In the genomic region with DNA sequence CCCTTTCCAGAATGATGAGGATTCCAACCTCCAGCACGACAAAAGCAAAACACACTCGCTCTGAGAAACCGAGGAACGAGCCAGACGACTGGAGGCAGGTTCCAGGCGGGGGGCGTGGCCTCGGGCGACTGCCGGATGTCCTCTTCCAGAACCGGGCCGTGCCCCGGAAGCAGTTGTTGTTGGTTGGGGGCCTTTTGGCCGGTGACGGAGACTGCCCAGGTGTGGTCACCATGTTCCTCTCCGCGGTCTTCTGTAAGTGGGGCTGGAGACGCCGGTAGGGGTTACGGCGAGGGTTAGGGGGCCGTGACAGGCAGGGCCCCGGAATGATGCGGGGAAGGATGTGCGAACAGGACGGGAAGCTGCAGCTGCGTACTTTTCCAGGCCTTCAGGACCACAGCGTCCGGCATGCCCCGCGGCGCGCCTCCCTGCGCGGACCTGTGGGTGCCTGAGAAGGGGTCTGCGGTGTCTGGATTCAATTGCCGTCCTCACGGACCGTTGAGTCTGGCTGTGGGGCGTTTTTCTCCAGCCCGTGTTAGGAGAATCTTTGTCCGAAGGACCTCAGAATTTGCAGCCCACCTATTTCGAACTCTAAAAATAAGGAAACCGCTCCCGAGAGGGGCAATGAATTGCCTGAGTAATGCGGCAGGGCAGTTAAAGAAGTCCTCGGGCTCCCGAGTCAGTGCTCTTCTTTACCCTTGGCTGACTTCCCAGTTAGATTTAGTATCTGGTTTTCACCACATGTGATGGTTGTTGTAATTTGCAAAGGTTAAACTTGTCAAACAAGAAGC, we compare ENCODE assay signal across 8 cellular contexts. TPM values are rescaled to one million over a fixed set of nuclear protein-coding genes. Genes with fewer than 3 reads are reported as not detected.
DNase-seq lines count a peak whose midpoint lies in the region; ATAC-seq and TF ChIP-seq lines count a peak whose summit lies in the region.

Gene MRPL33, plus strand, starts transcription at position 172 of the 788 bp plus-strand sequence. Its CDS starts 59 bp downstream, at position 231.

- peak within 1 kb of the TSS; percentile 99 for H3K4me3 ChIP-seq in duodenal mucosa (ENCODE audit: low read depth in 1 of 2, low read length in 2 of 2)
- peak within 1 kb of the TSS; percentile 85 to 92 (median 88) for H3K4me3 ChIP-seq in right lobe of liver

- DNase-seq in CD14-positive monocyte (ENCODE audit: low spot score) (peak; percentile 93), NCI-H82 treated with DMSO at 0.1 percent for 48 hours (lab: John Stamatoyannopoulos, UW; ENCODE audit: unreplicated experiment) (peak; percentile 87), right lobe of liver (peak; percentile 96 to 97 (median 96))
- peak; percentile 95 for DNase-seq in activated CD4-positive, alpha-beta memory T cell treated with anti-CD3 and anti-CD28 coated beads for 36 hours
- peak; percentile 91 to 93 for DNase-seq in stimulated activated CD4-positive, alpha-beta T cell treated with anti-CD3 and anti-CD28 coated beads, Interleukin-4, amount 100 ng/mL, for 48 hours (ENCODE audit: low read depth in 2 of 2)

- H3K4me3 Mint-ChIP-seq in CD14-positive monocyte, result peak within 1 kb of the TSS; percentile 99 to 100
- peak within 1 kb of the TSS; percentile 100 for H3K4me3 Mint-ChIP-seq in activated CD4-positive, alpha-beta memory T cell treated with anti-CD3 and anti-CD28 coated beads for 36 hours

- peak; percentile 78 for TF ChIP-seq POLR2A in right lobe of liver (IDR thresholded peaks at IDR 0.05)

- ATAC-seq in GM19397 (IDR thresholded peaks at IDR 0.05; ENCODE audit: unreplicated experiment) (peak; percentile 94), HG03571 (IDR thresholded peaks at IDR 0.05; ENCODE audit: unreplicated experiment) (peak; percentile 95), right lobe of liver (peak; percentile 96 to 98 (median 98))

- POLR2A ChIA-PET in activated CD4-positive, alpha-beta memory T cell treated with anti-CD3 and anti-CD28 coated beads for 36 hours (lab: Charles Lee), result no interaction called here

- H3K4me1 ChIP-seq in duodenal mucosa (ENCODE audit: control insufficient read depth in 1 of 2, insufficient read depth in 2 of 2, low read length in 2 of 2), result peaks cover 18 to 27% of the 10 kb centered on the region in 2 donors
- peaks cover 0 to 23% (median 7%) of the 10 kb centered on the region in 4 donors for H3K4me1 ChIP-seq in right lobe of liver

- peak within 1 kb of the TSS; percentile 87 to 93 for H3K9ac ChIP-seq in duodenal mucosa (ENCODE audit: low read depth in 1 of 2, low read length in 2 of 2)

- no peaks in the 10 kb centered on the region for H3K9me3 ChIP-seq in duodenal mucosa (ENCODE audit: control insufficient read depth in 1 of 2, low read length in 2 of 2)
- no peaks in the 10 kb centered on the region for H3K9me3 ChIP-seq in right lobe of liver

- H3K9me3 Mint-ChIP-seq in CD14-positive monocyte, result peaks cover 0 to 2% (median 0%) of the 10 kb centered on the region in 7 donors
- no peaks in the 10 kb centered on the region for H3K9me3 Mint-ChIP-seq in activated CD4-positive, alpha-beta memory T cell treated with anti-CD3 and anti-CD28 coated beads for 36 hours

- H3K27me3 ChIP-seq in duodenal mucosa (ENCODE audit: control insufficient read depth in 1 of 2, insufficient read depth in 2 of 2, low read length in 2 of 2), result no peaks in the 10 kb centered on the region
- H3K27me3 ChIP-seq in right lobe of liver, result no peaks in the 10 kb centered on the region

- CTCF ChIA-PET in activated CD4-positive, alpha-beta memory T cell treated with anti-CD3 and anti-CD28 coated beads for 36 hours (lab: Charles Lee), result interaction anchor here (1.4 to 1.9 kb wide), 2 partner anchors 49 to 68 kb away, joined by 4 to 5 read pairs; no protein-coding TSS in a partner anchor

- peak within 1 kb of the TSS; percentile 96 to 99 (median 99) for H3K27ac Mint-ChIP-seq in CD14-positive monocyte
- H3K27ac Mint-ChIP-seq in activated CD4-positive, alpha-beta memory T cell treated with anti-CD3 and anti-CD28 coated beads for 36 hours, result peak within 1 kb of the TSS; percentile 97

- H3K27ac ChIP-seq in duodenal mucosa (ENCODE audit: low read depth, low read length) (peak within 1 kb of the TSS; percentile 91), right lobe of liver (peak within 1 kb of the TSS; percentile 86 to 91 (median 86))

- H3K36me3 ChIP-seq in duodenal mucosa (ENCODE audit: control insufficient read depth in 1 of 2, insufficient read depth in 2 of 2, low read length in 2 of 2) (peaks cover 4 to 16% of the 10 kb centered on the region in 2 donors), right lobe of liver (peaks cover 0 to 4% (median 0%) of the 10 kb centered on the region in 4 donors)

- H3K27me3 Mint-ChIP-seq in CD14-positive monocyte (ENCODE audit: low read depth in 3 of 3), result peaks cover 0 to 3% (median 0%) of the 10 kb centered on the region in 3 donors
- H3K27me3 Mint-ChIP-seq in activated CD4-positive, alpha-beta memory T cell treated with anti-CD3 and anti-CD28 coated beads for 36 hours, result no peaks in the 10 kb centered on the region

- peaks cover 16 to 23% of the 10 kb centered on the region in 2 donors for H3K36me3 Mint-ChIP-seq in CD14-positive monocyte
- H3K36me3 Mint-ChIP-seq in activated CD4-positive, alpha-beta memory T cell treated with anti-CD3 and anti-CD28 coated beads for 36 hours, result peaks cover 18% of the 10 kb centered on the region

- H3K4me1 Mint-ChIP-seq in CD14-positive monocyte, result peaks cover 50% of the 10 kb centered on the region
- peaks cover 38% of the 10 kb centered on the region for H3K4me1 Mint-ChIP-seq in activated CD4-positive, alpha-beta memory T cell treated with anti-CD3 and anti-CD28 coated beads for 36 hours (ENCODE audit: low read depth)

- no peak for TF ChIP-seq CTCF in CD14-positive monocyte (IDR thresholded peaks at IDR 0.05)
- no peak for TF ChIP-seq CTCF in right lobe of liver (IDR thresholded peaks at IDR 0.05)

- whole genome bisulfite sequencing in right lobe of liver (ENCODE audit: insufficient coverage, low coverage, low lambda C conversion rate, missing lambda C conversion rate), result under 1% methylated on average over 23 of the region's 48 CpGs

- intact Hi-C loops in CD14-positive monocyte (cut with micrococcal nuclease) (loop anchor here in 1 of 2 donors (10.0 kb wide), 1 partner anchor 53 kb away; no protein-coding TSS in a partner anchor), right lobe of liver (cut with DNase I) (no loop called here)
- intact Hi-C loops in activated CD4-positive, alpha-beta memory T cell treated with anti-CD3 and anti-CD28 coated beads for 36 hours (cut with micrococcal nuclease), result loop anchor here (1.0 to 10.0 kb wide), 4 partner anchors 120 to 676 kb away; partner anchors contain the start of gene FOSL2

RNA-seq across cellular contexts. Expression of gene MRPL33, which starts in this region (rescaled TPM):
- 100 to 1,000 TPM; 331 to 341 TPM for polyA plus RNA-seq in CD14-positive monocyte
- 10 to 100 TPM; 83.3 to 84.2 TPM for total RNA-seq in activated CD4-positive, alpha-beta memory T cell treated with anti-CD3 and anti-CD28 coated beads for 36 hours
- 10 to 100 TPM; 28.9 to 63.4 (median 36.0) TPM for total RNA-seq in right lobe of liver

Comparison
In these comparisons a context has a peak if more than half of its experiments do, and no peak if none do; other contexts are left out.
1. Peak in every context shown above with its lines: DNase-seq, ATAC-seq, H3K4me3 ChIP-seq and H3K27ac ChIP-seq.